8 cellular contexts compared by ENCODE assay signal in the genomic region with DNA sequence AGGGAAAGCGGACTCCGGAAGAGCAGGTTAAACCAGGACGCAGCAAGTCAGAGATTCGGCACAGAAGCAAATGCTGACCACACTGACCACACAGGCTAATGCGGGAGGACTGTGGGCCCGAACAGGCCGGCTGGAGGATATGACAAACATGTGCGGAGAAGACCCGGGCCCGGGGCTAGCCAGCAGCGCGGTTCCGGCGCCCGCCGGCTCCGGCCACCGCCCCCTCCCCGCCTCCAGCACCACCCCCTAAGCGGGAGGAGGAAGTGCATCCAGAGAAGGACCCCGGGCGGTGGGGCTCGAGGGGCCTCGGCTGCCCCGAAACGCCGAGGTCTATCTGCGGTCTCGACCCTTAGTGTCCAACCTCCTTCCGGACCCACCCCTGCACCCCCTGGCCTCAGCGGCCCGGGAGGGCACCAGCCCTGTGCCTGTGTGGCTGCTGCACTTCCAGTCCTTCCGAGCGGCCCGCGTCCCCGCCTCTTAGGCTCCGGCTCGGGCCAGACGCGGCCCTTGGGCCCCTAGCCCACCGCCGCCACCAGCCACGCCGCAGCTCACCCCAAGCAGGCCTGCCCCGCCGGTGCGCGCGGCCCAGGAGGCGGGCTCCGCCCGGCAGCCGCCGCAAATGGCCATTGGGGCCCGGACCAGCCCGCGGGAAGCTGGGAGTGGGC. TPM values are rescaled to one million over a fixed set of nuclear protein-coding genes. Genes with fewer than 3 reads are reported as not detected.
DNase-seq lines count a peak whose midpoint lies in the region; ATAC-seq and TF ChIP-seq lines count a peak whose summit lies in the region.

No MANE protein-coding gene starts in this region.

- 0 to 1% methylated on average over 4 to 54 of the region's 58 CpGs for WGBS in transverse colon (ENCODE audit: low coverage in 1 of 2), 2 donors

- in situ Hi-C loops in transverse colon (cut with MboI; ENCODE audit: low pct_ligation_motif_present in 1 of 4, low pct_unique_long_range_greater_than_20kb in 1 of 4, low sequenced_read_pairs in 3 of 4): no loop called here

- H3K36me3 Mint-ChIP-seq in neural progenitor cell: peaks cover 3% of the 10 kb centered on the region

- H3K9me3 ChIP-seq in neural progenitor cell (ENCODE audit: low read depth) (no peaks in the 10 kb centered on the region), transverse colon (no peaks in the 10 kb centered on the region)

- H3K4me1 ChIP-seq in neural progenitor cell: peaks cover 46% of the 10 kb centered on the region
- peaks cover 0 to 34% (median 26%) of the 10 kb centered on the region in 4 donors for H3K4me1 ChIP-seq in transverse colon

- ATAC-seq in GM18907 (IDR thresholded peaks at IDR 0.05; ENCODE audit: unreplicated experiment): peak; percentile 32
- peak; percentile 24 for ATAC-seq in HG03108 (IDR thresholded peaks at IDR 0.05; ENCODE audit: unreplicated experiment)

- H3K36me3 ChIP-seq in neural progenitor cell (no peaks in the 10 kb centered on the region), transverse colon (no peaks in the 10 kb centered on the region)

- H3K27me3 ChIP-seq in neural progenitor cell (no peaks in the 10 kb centered on the region), transverse colon (no peaks in the 10 kb centered on the region)

- peaks cover 51% of the 10 kb centered on the region for H3F3A ChIP-seq in neural progenitor cell (ENCODE audit: low read depth)

- peaks cover 2% of the 10 kb centered on the region for H3K9me3 Mint-ChIP-seq in neural progenitor cell

- intact Hi-C loops in transverse colon (cut with DNase I; ENCODE audit: low total_unique reads): no loop called here

- H3K27ac ChIP-seq in neural progenitor cell: peak overlapping the region; percentile 89
- H3K27ac ChIP-seq in transverse colon: peak overlapping the region; percentile 87 to 96 (median 92)

- H3K4me3 ChIP-seq in neural progenitor cell (peak overlapping the region; percentile 82), transverse colon (peak overlapping the region; percentile 56 to 85 (median 76))

- peaks cover 7% of the 10 kb centered on the region for H3K27me3 Mint-ChIP-seq in neural progenitor cell (ENCODE audit: insufficient read depth, low read depth)

- peaks cover 50% of the 10 kb centered on the region for H3K4me1 Mint-ChIP-seq in neural progenitor cell

- peak overlapping the region; percentile 66 for H2AFZ ChIP-seq in neural progenitor cell (replicated peaks)

- H3K4me2 ChIP-seq in neural progenitor cell: peak overlapping the region; percentile 96

- no peak for TF ChIP-seq CTCF in neural progenitor cell (IDR thresholded peaks at IDR 0.05)
- TF ChIP-seq CTCF in transverse colon (IDR thresholded peaks at IDR 0.05): no peak

- H3K4me3 Mint-ChIP-seq in neural progenitor cell: peak overlapping the region; percentile 94

- no peak for TF ChIP-seq EP300 in transverse colon (IDR thresholded peaks at IDR 0.05; ENCODE audit: low read depth)

- peak; percentile 32 for TF ChIP-seq POLR2A in transverse colon (IDR thresholded peaks at IDR 0.05)

- H3K27ac Mint-ChIP-seq in neural progenitor cell: peak overlapping the region; percentile 97

- peak overlapping the region; percentile 62 for H3K9ac ChIP-seq in neural progenitor cell

- no peaks in the 10 kb centered on the region for H4K20me1 ChIP-seq in neural progenitor cell (ENCODE audit: low read depth)

- peaks cover 76% of the 10 kb centered on the region for H3K79me2 ChIP-seq in neural progenitor cell (ENCODE audit: low read depth)

- DNase-seq in AG08396 (ENCODE audit: low spot score): peak; percentile 64
- DNase-seq in OCI-M1 (lab: John Stamatoyannopoulos, UW): peak; percentile 86
- DNase-seq in activated gamma-delta T cell treated with Interleukin-2 at 50 U/mL for 16 hours: peak; percentile 20
- DNase-seq in foreskin melanocyte: peak; percentile 36
- peak; percentile 79 for DNase-seq in neural progenitor cell (ENCODE audit: low spot score)
- DNase-seq in transverse colon: peak; percentile 60

RNA-seq across cellular contexts. Expression of a gene that starts 2.1 kb away (rescaled TPM):
- total RNA-seq in neural progenitor cell (ENCODE audit: low replicate concordance) (45.9 and 54.4 TPM in 2 replicates), transverse colon (10 to 100 TPM in 3 of 4 donors, 1 to 10 TPM in 1; 3.4 to 25.9 (median 11.4) TPM)

Comparison
In these comparisons a context has a peak if more than half of its experiments do, and no peak if none do; other contexts are left out.
1. Peak in every context shown above with its lines: DNase-seq, ATAC-seq, H3K4me3 ChIP-seq and H3K27ac ChIP-seq.
2. DNase-seq: peak in every context shown above with its lines; median percentile 86 in OCI-M1; 79 in neural progenitor cell; 64 in AG08396; 60 in transverse colon; 36 in foreskin melanocyte; 20 in activated gamma-delta T cell treated with Interleukin-2 at 50 U/mL for 16 hours.